22 cellular contexts compared by ENCODE assay signal in the genomic region with DNA sequence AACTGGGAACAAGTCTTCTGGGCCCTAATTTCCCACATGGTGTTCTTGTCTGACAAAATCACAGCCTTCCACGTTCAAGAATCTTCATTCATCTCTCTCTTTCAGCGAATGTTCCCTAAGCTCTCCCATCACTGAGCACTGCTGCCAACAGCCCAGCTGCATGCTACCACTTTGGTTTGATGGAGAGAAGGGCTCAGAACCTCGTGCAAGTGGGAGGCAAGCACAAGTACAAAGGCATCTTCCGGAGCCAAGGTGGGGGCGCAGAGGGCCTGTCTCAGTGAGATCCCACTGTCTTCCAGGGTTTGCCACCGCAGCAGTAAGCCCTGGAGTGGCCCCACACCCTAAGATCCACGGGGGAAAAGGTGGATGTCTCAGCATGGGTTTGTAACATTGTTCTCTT.
"Had no signal": no experiment of that assay in that cellular context is flagged by ENCODE, and none has a peak within 500 bp of the region (broad histone marks: within the 10 kb centered on the region; RNA-seq: fewer than 3 reads in every experiment).

No MANE protein-coding gene starts in this region.

- H3K27me3 ChIP-seq: adrenal gland, colonic mucosa, ovary, right atrium auricular region, upper lobe of left lung had no signal

- H3K36me3 ChIP-seq: adrenal gland, colonic mucosa, esophagus muscularis mucosa, neutrophil, ovary, right atrium auricular region, upper lobe of left lung had no signal

- H3K27ac ChIP-seq: adrenal gland, colonic mucosa, esophagus muscularis mucosa, neutrophil, ovary, psoas muscle, right atrium auricular region, upper lobe of left lung, VCaP had no signal

- DNase-seq: activated CD4-positive, alpha-beta T cell treated with anti-CD3 and anti-CD28 coated beads for 1 hour; activated CD4-positive, alpha-beta T cell treated with anti-CD3 and anti-CD28 coated beads, Interleukin-2, amount 50 U/mL, for 4 hours; activated naive CD4-positive, alpha-beta T cell treated with Interleukin-2 at 50 U/mL for 16 hours; activated T-cell treated with anti-CD3 and anti-CD28 coated beads, Interleukin-2, amount 50 U/mL, for 48 hours; adrenal gland; central memory CD4-positive, alpha-beta T cell; colonic mucosa; glutamatergic neuron; hippocampal formation; mesenchymal stem cell; ovary; stimulated activated CD4-positive, alpha-beta T cell treated with anti-CD3 and anti-CD28 coated beads, Interleukin-12 subunit alpha, Interleukin-12 subunit beta, amount 100 ng/mL, for 4 hours; stimulated activated CD4-positive, alpha-beta T cell treated with anti-CD3 and anti-CD28 coated beads, Interleukin-4, amount 100 ng/mL, for 4 hours; stimulated activated naive CD8-positive, alpha-beta T cell treated with anti-CD3 and anti-CD28 coated beads, Interleukin-15, Interleukin-2, amounts not matched to agents 100 U/mL and 50 U/mL, for 24 hours; T-helper 2 cell had no signal

- H3K9me3 ChIP-seq: adrenal gland, colonic mucosa, esophagus muscularis mucosa, neutrophil, ovary, psoas muscle, right atrium auricular region, upper lobe of left lung had no signal

- ATAC-seq: left cardiac atrium; psoas muscle; stimulated activated naive CD8-positive, alpha-beta T cell treated with anti-CD3 and anti-CD28 coated beads, Interleukin-15, Interleukin-2, amounts not matched to agents 100 U/mL and 50 U/mL, for 24 hours had no signal

- H3K4me3 ChIP-seq: adrenal gland, colonic mucosa, esophagus muscularis mucosa, ovary, psoas muscle, right atrium auricular region, upper lobe of left lung had no signal
